ENCODE assay signal across 1 cellular context in genomic region chr3:82194870-82195269, GRCh38.
TF ChIP-seq lines count a peak whose summit lies in the region.

No MANE protein-coding gene starts in this region.

TF ChIP-seq in GM23338, 12 proteins besides CTCF, POLR2A, EP300 and RAD21 (continued from another document):
- TF ChIP-seq ZNF462 (CRISPR knock-in tag; IDR thresholded peaks at IDR 0.05) (no peak), NANOG (IDR thresholded peaks at IDR 0.05; ENCODE audit: borderline replicate concordance) (no peak), STAT1 (IDR thresholded peaks at IDR 0.05; ENCODE audit: unreplicated experiment) (no peak), CREB1 (CRISPR knock-in tag; IDR thresholded peaks at IDR 0.05; ENCODE audit: low read depth) (no peak), POLR2AphosphoS5 (IDR thresholded peaks at IDR 0.05; ENCODE audit: low read depth) (no peak)
